ENCODE assay signal across 16 cellular contexts in the genomic region with DNA sequence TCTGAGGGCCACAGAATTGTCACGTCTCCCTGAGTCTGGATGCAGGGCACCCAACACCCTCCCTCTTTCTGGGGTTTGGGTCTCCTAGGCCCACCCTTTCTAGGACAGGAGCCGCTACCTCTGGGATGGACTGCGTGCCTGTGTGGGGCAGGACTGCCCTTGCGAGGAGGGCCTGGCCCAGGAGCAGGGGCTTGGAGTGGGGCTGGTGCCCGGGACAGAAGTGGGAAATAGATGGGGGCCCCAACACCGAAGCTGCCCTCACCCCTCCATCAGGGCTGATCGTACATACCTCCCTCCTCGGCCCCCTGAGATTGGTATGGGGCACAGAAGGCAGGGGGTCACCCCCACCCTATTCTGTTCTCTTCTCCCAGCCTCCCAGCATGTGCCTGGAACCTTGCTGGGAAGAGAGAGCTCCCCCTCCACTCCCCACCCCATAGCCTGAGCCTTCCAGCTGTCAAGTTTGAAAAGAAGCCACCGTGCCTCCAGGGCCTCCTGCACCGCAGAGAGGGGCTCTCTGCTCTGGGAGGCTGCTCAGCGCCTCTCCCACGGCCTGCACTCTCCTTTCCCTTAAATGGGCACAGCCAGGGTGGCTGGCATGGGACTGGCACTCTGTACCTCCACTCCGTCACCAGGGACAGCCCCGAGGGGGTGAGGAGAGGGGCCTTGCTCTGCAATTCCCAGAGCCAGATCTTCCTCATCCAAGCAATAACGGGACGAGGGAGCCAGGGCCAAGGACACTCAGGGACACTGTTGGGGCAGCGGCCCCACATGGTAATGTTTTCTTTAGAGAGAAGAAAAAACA. TPM values are rescaled to one million over a fixed set of nuclear protein-coding genes. Genes with fewer than 3 reads are reported as not detected.
DNase-seq lines count a peak whose midpoint lies in the region; ATAC-seq and TF ChIP-seq lines count a peak whose summit lies in the region.
"Had no signal": no experiment of that assay in that cellular context is flagged by ENCODE, and none has a peak within 500 bp of the region (broad histone marks: within the 10 kb centered on the region; RNA-seq: fewer than 3 reads in every experiment).

No MANE protein-coding gene starts in this region.

- no peaks in the 10 kb centered on the region for H3K36me3 Mint-ChIP-seq in activated B cell treated with CpG ODN at 0.5 μM for 24 hours (ENCODE audit: low read depth)
- H3K36me3 Mint-ChIP-seq in memory B cell, result no peaks in the 10 kb centered on the region

- peak overlapping the region; percentile 25 for H3K27ac ChIP-seq in suprapubic skin

- peaks cover 10% of the 10 kb centered on the region for H3K4me1 Mint-ChIP-seq in activated B cell treated with CpG ODN at 0.5 μM for 24 hours
- peaks cover 5% of the 10 kb centered on the region for H3K4me1 Mint-ChIP-seq in memory B cell

- no peak overlapping the region for H3K27ac Mint-ChIP-seq in activated B cell treated with CpG ODN at 0.5 μM for 24 hours
- no peak overlapping the region for H3K27ac Mint-ChIP-seq in memory B cell

- intact Hi-C loops in activated B cell treated with CpG ODN at 0.5 μM for 24 hours (cut with micrococcal nuclease), result no loop called here

- 74% methylated on average over 10 of the region's 17 CpGs for WGBS in suprapubic skin

- no peak for TF ChIP-seq CTCF in activated B cell treated with CpG ODN at 0.5 μM for 24 hours (IDR thresholded peaks at IDR 0.05)
- no peak for TF ChIP-seq CTCF in suprapubic skin (IDR thresholded peaks at IDR 0.05)

- H3K4me1 ChIP-seq in suprapubic skin, result peaks cover 34% of the 10 kb centered on the region

- ATAC-seq in activated B cell treated with CpG ODN at 0.5 μM for 24 hours (ENCODE audit: low read depth), result no peak
- ATAC-seq in memory B cell (ENCODE audit: low read depth), result no peak
- no peak for ATAC-seq in HG03280 (IDR thresholded peaks at IDR 0.05; ENCODE audit: unreplicated experiment)
- no peak for ATAC-seq in HG02678 (IDR thresholded peaks at IDR 0.05; ENCODE audit: unreplicated experiment)

- no peak for TF ChIP-seq EP300 in suprapubic skin (IDR thresholded peaks at IDR 0.05)

- POLR2A ChIA-PET in activated B cell treated with CpG ODN at 0.5 μM for 24 hours (lab: Charles Lee), result no interaction called here

- H3K27me3 ChIP-seq in suprapubic skin, result peaks cover 47% of the 10 kb centered on the region

- H3K27me3 Mint-ChIP-seq in activated B cell treated with CpG ODN at 0.5 μM for 24 hours (peaks cover 45% of the 10 kb centered on the region), memory B cell (peaks cover 22% of the 10 kb centered on the region)

- TF ChIP-seq POLR2A in suprapubic skin (IDR thresholded peaks at IDR 0.05), result no peak

- CTCF ChIA-PET in activated B cell treated with CpG ODN at 0.5 μM for 24 hours (lab: Charles Lee), result no interaction called here

- H3K9me3 ChIP-seq in suprapubic skin, result no peaks in the 10 kb centered on the region
- H3K9me3 ChIP-seq: prostate gland, thoracic aorta had no signal

- H3K36me3 ChIP-seq in suprapubic skin, result no peaks in the 10 kb centered on the region
- H3K36me3 ChIP-seq: prostate gland, thoracic aorta had no signal

- DNase-seq in NCI-H82 (lab: John Stamatoyannopoulos, UW) (peak; percentile 25), NCI-H82 treated with DMSO at 0.1 percent for 48 hours (lab: John Stamatoyannopoulos, UW; ENCODE audit: unreplicated experiment) (no peak), activated B cell treated with CpG ODN at 0.5 μM for 24 hours (no peak), memory B cell (ENCODE audit: low spot score in 2 of 2) (no peak), suprapubic skin (ENCODE audit: low spot score in 2 of 2) (no peak), anterior cingulate cortex (lab: John Stamatoyannopoulos, UW) (no peak)
- DNase-seq: midbrain, NCI-H2081, SHP77 had no signal

- no peak overlapping the region for H3K4me3 ChIP-seq in suprapubic skin

- peak overlapping the region; percentile 11 for H3K4me3 Mint-ChIP-seq in activated B cell treated with CpG ODN at 0.5 μM for 24 hours
- peak overlapping the region; percentile 33 for H3K4me3 Mint-ChIP-seq in memory B cell

- H3K9me3 Mint-ChIP-seq in activated B cell treated with CpG ODN at 0.5 μM for 24 hours, result no peaks in the 10 kb centered on the region
- H3K9me3 Mint-ChIP-seq in memory B cell, result no peaks in the 10 kb centered on the region

RNA-seq across cellular contexts. Expression of a gene that starts 1.8 kb away (rescaled TPM):
- total RNA-seq in activated B cell treated with CpG ODN at 0.5 μM for 24 hours, result not detected in 2 replicates
- total RNA-seq in suprapubic skin, result 1 to 10 TPM in 3 of 4 donors, not detected in 1; 1.1 to 2.1 (median 1.2) TPM
- total RNA-seq: bronchial epithelial cell, fibroblast of villous mesenchyme, MCF 10A had no signal
